Comparison of ENCODE assay signal across 1 cellular context in the genomic region with DNA sequence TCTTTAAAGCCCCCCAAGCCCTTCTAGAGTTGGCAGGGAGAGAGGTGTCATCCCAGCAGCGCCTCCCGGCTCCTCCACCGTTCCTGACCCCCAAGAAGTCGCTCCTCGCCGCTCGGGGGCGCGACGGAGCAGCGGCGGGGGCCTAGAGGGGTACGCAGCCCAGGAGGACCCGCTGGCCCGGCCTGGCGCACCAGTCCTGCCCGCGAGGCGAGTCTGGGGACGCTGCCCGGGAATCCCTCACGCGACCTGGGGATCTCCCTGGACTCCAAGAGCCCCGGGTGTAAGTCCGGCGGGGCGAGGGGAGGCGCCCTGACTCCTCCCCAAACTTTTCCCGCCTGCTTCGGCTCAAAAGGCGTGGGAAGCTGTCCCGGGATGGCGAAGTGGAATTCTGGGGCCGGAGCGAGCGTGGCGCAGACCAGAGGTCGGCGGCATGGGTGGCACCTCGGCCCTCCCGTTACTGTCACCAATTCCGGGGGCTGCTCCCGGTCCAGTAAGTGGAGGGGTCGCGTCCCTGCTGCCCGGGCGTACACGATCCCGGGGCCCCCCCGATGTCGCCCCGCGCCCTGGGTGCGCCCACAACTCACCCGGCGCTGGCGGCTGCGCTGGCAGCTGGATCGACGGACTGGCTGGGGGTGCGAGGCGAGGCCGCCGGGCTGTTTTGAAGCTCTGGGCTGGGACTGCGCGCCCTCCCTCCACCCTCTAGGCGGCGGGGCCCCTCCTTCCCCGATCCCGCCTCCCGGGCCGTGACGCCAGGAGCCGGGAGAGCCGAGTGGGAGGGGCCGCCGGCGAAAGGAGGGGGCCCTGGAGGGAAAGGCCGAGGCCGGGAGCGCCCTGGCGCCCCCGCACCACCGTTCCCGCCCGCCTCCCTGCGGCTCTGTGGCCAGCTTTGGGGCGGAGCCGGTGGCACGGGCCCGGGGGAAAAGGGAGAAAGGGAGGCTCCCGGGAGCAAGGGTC.
TF ChIP-seq lines count a peak whose summit lies in the region.

A gene with protein sequence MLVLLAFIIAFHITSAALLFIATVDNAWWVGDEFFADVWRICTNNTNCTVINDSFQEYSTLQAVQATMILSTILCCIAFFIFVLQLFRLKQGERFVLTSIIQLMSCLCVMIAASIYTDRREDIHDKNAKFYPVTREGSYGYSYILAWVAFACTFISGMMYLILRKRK (minus strand): TSS at position 634 of the 954 bp plus-strand sequence. CDS start 32,981 bp downstream, outside the sequence.

TF ChIP-seq in endothelial cell of umbilical vein, 7 proteins besides CTCF, POLR2A, EP300 and RAD21:
- TF ChIP-seq MYC (IDR thresholded peaks at IDR 0.05; ENCODE audit: low read depth, low read length) (no peak), POLR2AphosphoS5 (IDR thresholded peaks at IDR 0.05; ENCODE audit: insufficient read depth, low read depth, low read length) (peak; percentile 5)
